8 cellular contexts compared by ENCODE assay signal in genomic region chr11:68903631-68904457, GRCh38. TPM values are rescaled to one million over a fixed set of nuclear protein-coding genes. Genes with fewer than 3 reads are reported as not detected.
DNase-seq lines count a peak whose midpoint lies in the region; ATAC-seq, FAIRE-seq and TF ChIP-seq lines count a peak whose summit lies in the region.

IGHMBP2 (plus strand) TSS chr11:68903891; CDS start chr11:68903953, 62 bp downstream.
MRPL21 (minus strand) TSS chr11:68903832; CDS start chr11:68903810, 22 bp downstream.

- CTCF ChIA-PET in A549 (lab: Yijun Ruan, JAX): interaction anchor here (1.1 kb wide), 1 partner anchor 15 kb away, joined by 3 read pairs; no protein-coding TSS in a partner anchor

- TF ChIP-seq RAD21 in A549 (conservative IDR thresholded peaks at IDR 0.05 in 1 of 2, IDR thresholded peaks at IDR 0.05 in 1 of 2): peak; percentile 10 to 37; a peak in 2 of 5 replicates

- H3K4me2 ChIP-seq in A549: peak within 1 kb of the TSS; percentile 93

- no peak for FAIRE-seq in A549 (lab: Jason Lieb, UNC)

- TF ChIP-seq EP300 in A549 (IDR thresholded peaks at IDR 0.05): no peak

- H3K9me3 ChIP-seq in A549: no peaks in the 10 kb centered on the region

- ATAC-seq in A549 (peak; percentile 98), GM18858 (IDR thresholded peaks at IDR 0.05; ENCODE audit: unreplicated experiment) (peak; percentile 74), HG03095 (IDR thresholded peaks at IDR 0.05; ENCODE audit: unreplicated experiment) (peak; percentile 73)

- 1% methylated on average over 55 of the region's 79 CpGs for WGBS in A549 (ENCODE audit: missing lambda C conversion rate)

- TF ChIP-seq POLR2A in A549 (IDR thresholded peaks at IDR 0.05; ENCODE audit: low read length): peak; percentile 95

- H3K4me3 ChIP-seq in A549 (peak within 1 kb of the TSS; percentile 96), choroid plexus epithelial cell (ENCODE audit: low read depth, low read length) (peak within 1 kb of the TSS; percentile 100)

- DNase-seq in A549 (ENCODE audit: low read depth in 1 of 2, low spot score in 1 of 2) (peak; percentile 84 to 90), NCI-H345 (lab: John Stamatoyannopoulos, UW) (peak; percentile 84), choroid plexus epithelial cell (ENCODE audit: low read depth) (peak; percentile 84), kidney tubule cell (ENCODE audit: low spot score) (peak; percentile 86)
- peak; percentile 73 to 79 for DNase-seq in activated CD4-positive, alpha-beta T cell treated with anti-CD3 and anti-CD28 coated beads for 24 hours (ENCODE audit: low read depth in 2 of 2)
- peak; percentile 70 to 84 (median 76) for DNase-seq in stimulated activated CD4-positive, alpha-beta T cell treated with anti-CD3 and anti-CD28 coated beads, Interleukin-1b, Interleukin-23, amount 100 ng/mL, for 24 hours (ENCODE audit: low read depth in 4 of 4, low spot score in 1 of 4)

- peaks cover 18% of the 10 kb centered on the region for H3K4me1 ChIP-seq in A549

- no peak for TF ChIP-seq CTCF in A549 (IDR thresholded peaks at IDR 0.05)
- TF ChIP-seq CTCF in choroid plexus epithelial cell (conservative IDR thresholded peaks at IDR 0.05; ENCODE audit: low read depth, low read length): no peak

- peak within 1 kb of the TSS; percentile 92 to 94 for H3K27ac ChIP-seq in A549

- POLR2A ChIA-PET in A549 (lab: Yijun Ruan, JAX): interaction anchor here (0.6 to 2.1 kb wide), 5 partner anchors 9 to 444 kb away, joined by 3 to 5 read pairs (median 4); no protein-coding TSS in a partner anchor

TF ChIP-seq in A549, 52 proteins besides CTCF, POLR2A, EP300 and RAD21 (continues in another document):
- TF ChIP-seq MAX (IDR thresholded peaks at IDR 0.05) (peak; percentile 95), NR3C1 (IDR thresholded peaks at IDR 0.05) (no peak), ZNF302 (CRISPR knock-in tag; IDR thresholded peaks at IDR 0.05) (no peak), BHLHE40 (IDR thresholded peaks at IDR 0.05; ENCODE audit: low read depth, low read length) (no peak), ZFP36 (IDR thresholded peaks at IDR 0.05; ENCODE audit: borderline replicate concordance, partially characterized antibody) (no peak), ZC3H11A (IDR thresholded peaks at IDR 0.05) (no peak; the same call in 1 of the 2 replicates), HOXB13 (CRISPR knock-in tag; IDR thresholded peaks at IDR 0.05; ENCODE audit: low read depth) (no peak), RNF2 (IDR thresholded peaks at IDR 0.05; ENCODE audit: borderline replicate concordance, low read depth) (no peak), JUNB (IDR thresholded peaks at IDR 0.05) (no peak), USF2 (IDR thresholded peaks at IDR 0.05) (no peak), MYC (IDR thresholded peaks at IDR 0.05; ENCODE audit: borderline replicate concordance, low read length) (peak; percentile 95), TP53 (CRISPR knock-in tag; IDR thresholded peaks at IDR 0.05) (peak; percentile 83), KDM5A (IDR thresholded peaks at IDR 0.05) (peak; percentile 97), TFCP2L1 (CRISPR knock-in tag; IDR thresholded peaks at IDR 0.05) (no peak), ESRRA (IDR thresholded peaks at IDR 0.05; ENCODE audit: borderline replicate concordance, low read length) (peak; percentile 28; the same call in 1 of the 2 replicates), HMGXB4 (CRISPR knock-in tag; IDR thresholded peaks at IDR 0.05; ENCODE audit: borderline replicate concordance) (peak; percentile 91), BCL3 (IDR thresholded peaks at IDR 0.05) (peak; percentile 68; the same call in 1 of the 3 replicates), JUN (IDR thresholded peaks at IDR 0.05) (peak; percentile 89 to 95), E2F6 (IDR thresholded peaks at IDR 0.05; ENCODE audit: borderline replicate concordance, low read depth) (peak; percentile 69; the same call in 1 of the 2 replicates), HOXB5 (CRISPR knock-in tag; IDR thresholded peaks at IDR 0.05) (no peak), SREBF2 (IDR thresholded peaks at IDR 0.05) (no peak), GATA3 (IDR thresholded peaks at IDR 0.05; ENCODE audit: borderline replicate concordance) (peak; percentile 38; the same call in 1 of the 2 replicates), SMC3 (IDR thresholded peaks at IDR 0.05) (peak; percentile 50), NFE2L2 (conservative IDR thresholded peaks at IDR 0.05; ENCODE audit: low read length) (0 out of 2 replicates have a peak, but pooled peaks have one; percentile 1), ELK1 (IDR thresholded peaks at IDR 0.05; ENCODE audit: low read depth, low read length) (no peak), ZSCAN20 (CRISPR knock-in tag; IDR thresholded peaks at IDR 0.05) (no peak), CBX2 (IDR thresholded peaks at IDR 0.05; ENCODE audit: borderline replicate concordance, low read depth) (no peak), HES2 (IDR thresholded peaks at IDR 0.05) (no peak), KDM1A (IDR thresholded peaks at IDR 0.05; ENCODE audit: low read depth) (no peak), HDAC2 (IDR thresholded peaks at IDR 0.05) (no peak), CBX8 (IDR thresholded peaks at IDR 0.05) (no peak)

RNA-seq across cellular contexts. Expression of gene IGHMBP2, which starts in this region (rescaled TPM):
- polyA plus RNA-seq in A549 (2011; rRNA removed) (11.9 and 15.7 TPM in 2 replicates), A549 (2017; fragmentation: RNase III; extraction: RNeasy Plus Mini Kit Qiagen cat#74134 plus additional on column Dnase treatment) (12.4 to 12.8 TPM (median 12.8 TPM) in 3 replicates)
- 10.6 and 12.3 TPM in 2 replicates for polyA plus RNA-seq in A549 (2012; cell fraction: cytosol; rRNA removed)
- polyA plus RNA-seq in A549 (2012; cell fraction: nucleus; rRNA removed): 35.2 and 42.9 TPM in 2 replicates
- polyA minus RNA-seq in A549 (2011; rRNA and poly(A)+ RNA removed): 19.8 and 25.4 TPM in 2 replicates

RNA-seq across cellular contexts. Expression of gene MRPL21, which starts in this region (rescaled TPM):
- 110 and 131 TPM in 2 replicates for polyA plus RNA-seq in A549 (2011; rRNA removed)
- polyA plus RNA-seq in A549 (2012; cell fraction: cytosol; rRNA removed): 121 and 141 TPM in 2 replicates
- 71.4 and 74.8 TPM in 2 replicates for polyA plus RNA-seq in A549 (2012; cell fraction: nucleus; rRNA removed)
- 113 to 131 TPM (median 116 TPM) in 3 replicates for polyA plus RNA-seq in A549 (2017; fragmentation: RNase III; extraction: RNeasy Plus Mini Kit Qiagen cat#74134 plus additional on column Dnase treatment)
- polyA minus RNA-seq in A549 (2011; rRNA and poly(A)+ RNA removed): 37.9 and 44.6 TPM in 2 replicates

Comparison
In these comparisons a context has a peak if more than half of its experiments do, and no peak if none do; other contexts are left out.
1. Peak in every context shown above with its lines: DNase-seq, ATAC-seq, H3K4me3 ChIP-seq and H3K27ac ChIP-seq.